ENCODE assay signal across 1 cellular context in the genomic region with DNA sequence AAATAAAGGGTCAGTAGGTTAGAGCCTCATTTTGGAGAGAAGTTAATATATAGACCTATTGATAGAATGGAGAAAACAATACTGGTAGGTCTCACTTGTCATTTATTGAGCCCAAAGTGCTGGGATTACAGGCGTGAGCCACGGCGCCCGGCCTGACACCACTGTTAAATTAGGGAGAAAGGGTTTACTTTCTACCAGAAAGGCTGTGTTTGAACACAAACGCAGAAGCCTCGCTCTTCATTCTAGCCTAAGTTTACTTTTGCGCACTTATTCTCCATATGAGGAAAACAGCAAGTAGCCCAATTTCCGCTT.
TF ChIP-seq lines count a peak whose summit lies in the region.

No MANE protein-coding gene starts in this region.

TF ChIP-seq in endothelial cell of umbilical vein, 7 proteins besides CTCF, POLR2A, EP300 and RAD21:
- no peak for TF ChIP-seq POLR2AphosphoS5 (IDR thresholded peaks at IDR 0.05; ENCODE audit: insufficient read depth, low read depth, low read length)
- no peak for TF ChIP-seq FOS (IDR thresholded peaks at IDR 0.05; ENCODE audit: borderline replicate concordance, insufficient read depth, low read length)
- no peak for TF ChIP-seq GATA2 (IDR thresholded peaks at IDR 0.05; ENCODE audit: insufficient read depth, insufficient read length, low read depth, low read length)
- no peak for TF ChIP-seq JUN (IDR thresholded peaks at IDR 0.05; ENCODE audit: borderline replicate concordance, insufficient read depth, insufficient read length, low read depth)
TF ChIP-seq in endothelial cell of umbilical vein: peak in this region for 0.
